Comparison of ENCODE assay signal across 2 cellular contexts in the genomic region with DNA sequence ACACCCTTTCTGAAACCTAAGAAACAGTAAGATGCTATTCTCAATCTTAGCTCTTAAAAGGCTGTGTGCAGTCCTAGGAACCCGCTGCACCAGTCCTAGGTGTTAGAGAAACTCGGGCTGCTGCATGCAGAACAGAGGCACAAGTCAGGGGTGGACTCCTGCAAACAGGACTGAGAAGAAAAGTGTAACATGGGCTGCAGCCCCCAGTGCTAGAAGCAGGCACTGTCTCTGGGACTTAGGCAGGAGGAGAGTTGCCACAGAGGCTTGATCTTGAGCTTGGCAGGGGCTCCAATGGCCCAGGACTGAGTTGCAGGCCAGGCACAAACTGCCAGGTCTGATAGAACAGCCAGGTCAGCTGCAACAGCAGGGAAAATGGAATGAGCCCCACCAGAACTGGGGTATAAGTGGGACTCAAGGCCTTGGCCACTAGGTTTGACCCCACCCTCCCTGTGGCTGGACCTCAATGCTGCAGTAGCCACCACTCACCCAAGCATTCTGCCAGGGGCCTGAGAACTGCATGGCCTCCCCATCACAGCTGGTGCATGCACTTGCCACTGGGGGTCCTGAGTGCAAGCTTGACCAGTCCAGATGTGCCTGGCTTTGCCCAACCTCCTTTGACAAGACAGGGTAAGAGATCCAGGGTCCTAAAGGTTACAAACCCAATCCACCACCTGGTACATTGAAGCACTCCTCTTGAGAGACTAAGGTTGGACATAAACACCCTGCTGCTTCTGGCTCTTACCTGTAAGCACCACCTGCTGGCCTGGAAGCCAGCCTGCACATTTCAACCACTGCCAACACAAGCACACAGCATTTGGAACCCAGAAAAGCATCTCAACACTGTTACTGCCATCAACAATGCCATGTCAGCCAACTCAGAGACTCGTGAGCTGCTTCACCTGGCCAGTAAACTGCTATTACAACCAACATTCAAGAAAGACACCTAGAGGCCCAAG.
TF ChIP-seq lines count a peak whose summit lies in the region.

No MANE protein-coding gene starts in this region.

TF ChIP-seq in GM23338, 12 proteins besides CTCF, POLR2A, EP300 and RAD21:
- TF ChIP-seq ZNF462 (CRISPR knock-in tag; IDR thresholded peaks at IDR 0.05) = no peak

TF ChIP-seq in WTC11, 78 proteins besides CTCF, POLR2A, EP300 and RAD21 (continued from another document):
- TF ChIP-seq, protein P1, sequence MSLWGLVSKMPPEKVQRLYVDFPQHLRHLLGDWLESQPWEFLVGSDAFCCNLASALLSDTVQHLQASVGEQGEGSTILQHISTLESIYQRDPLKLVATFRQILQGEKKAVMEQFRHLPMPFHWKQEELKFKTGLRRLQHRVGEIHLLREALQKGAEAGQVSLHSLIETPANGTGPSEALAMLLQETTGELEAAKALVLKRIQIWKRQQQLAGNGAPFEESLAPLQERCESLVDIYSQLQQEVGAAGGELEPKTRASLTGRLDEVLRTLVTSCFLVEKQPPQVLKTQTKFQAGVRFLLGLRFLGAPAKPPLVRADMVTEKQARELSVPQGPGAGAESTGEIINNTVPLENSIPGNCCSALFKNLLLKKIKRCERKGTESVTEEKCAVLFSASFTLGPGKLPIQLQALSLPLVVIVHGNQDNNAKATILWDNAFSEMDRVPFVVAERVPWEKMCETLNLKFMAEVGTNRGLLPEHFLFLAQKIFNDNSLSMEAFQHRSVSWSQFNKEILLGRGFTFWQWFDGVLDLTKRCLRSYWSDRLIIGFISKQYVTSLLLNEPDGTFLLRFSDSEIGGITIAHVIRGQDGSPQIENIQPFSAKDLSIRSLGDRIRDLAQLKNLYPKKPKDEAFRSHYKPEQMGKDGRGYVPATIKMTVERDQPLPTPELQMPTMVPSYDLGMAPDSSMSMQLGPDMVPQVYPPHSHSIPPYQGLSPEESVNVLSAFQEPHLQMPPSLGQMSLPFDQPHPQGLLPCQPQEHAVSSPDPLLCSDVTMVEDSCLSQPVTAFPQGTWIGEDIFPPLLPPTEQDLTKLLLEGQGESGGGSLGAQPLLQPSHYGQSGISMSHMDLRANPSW (CRISPR knock-in tag; conservative IDR thresholded peaks at IDR 0.05; ENCODE audit: low read depth) = no peak
- TF ChIP-seq KAT7 (CRISPR knock-in tag; IDR thresholded peaks at IDR 0.05; ENCODE audit: borderline replicate concordance) (no peak), ARID4B (CRISPR knock-in tag; IDR thresholded peaks at IDR 0.05; ENCODE audit: borderline replicate concordance) (no peak), SMAD3 (CRISPR knock-in tag; IDR thresholded peaks at IDR 0.05; ENCODE audit: borderline replicate concordance) (no peak), ZNF263 (CRISPR knock-in tag; IDR thresholded peaks at IDR 0.05; ENCODE audit: low read depth) (no peak), ZNF423 (CRISPR knock-in tag; IDR thresholded peaks at IDR 0.05) (no peak), ZBTB21 (CRISPR knock-in tag; IDR thresholded peaks at IDR 0.05; ENCODE audit: borderline replicate concordance) (no peak), JAZF1 (CRISPR knock-in tag; IDR thresholded peaks at IDR 0.05) (no peak), USF2 (CRISPR knock-in tag; IDR thresholded peaks at IDR 0.05) (no peak), NR2C2 (CRISPR knock-in tag; IDR thresholded peaks at IDR 0.05) (no peak), TP53 (CRISPR knock-in tag; IDR thresholded peaks at IDR 0.05) (no peak), GABPB1 (CRISPR knock-in tag; IDR thresholded peaks at IDR 0.05) (no peak), FOXK1 (CRISPR knock-in tag; IDR thresholded peaks at IDR 0.05) (no peak)
- TF ChIP-seq, protein P2, sequence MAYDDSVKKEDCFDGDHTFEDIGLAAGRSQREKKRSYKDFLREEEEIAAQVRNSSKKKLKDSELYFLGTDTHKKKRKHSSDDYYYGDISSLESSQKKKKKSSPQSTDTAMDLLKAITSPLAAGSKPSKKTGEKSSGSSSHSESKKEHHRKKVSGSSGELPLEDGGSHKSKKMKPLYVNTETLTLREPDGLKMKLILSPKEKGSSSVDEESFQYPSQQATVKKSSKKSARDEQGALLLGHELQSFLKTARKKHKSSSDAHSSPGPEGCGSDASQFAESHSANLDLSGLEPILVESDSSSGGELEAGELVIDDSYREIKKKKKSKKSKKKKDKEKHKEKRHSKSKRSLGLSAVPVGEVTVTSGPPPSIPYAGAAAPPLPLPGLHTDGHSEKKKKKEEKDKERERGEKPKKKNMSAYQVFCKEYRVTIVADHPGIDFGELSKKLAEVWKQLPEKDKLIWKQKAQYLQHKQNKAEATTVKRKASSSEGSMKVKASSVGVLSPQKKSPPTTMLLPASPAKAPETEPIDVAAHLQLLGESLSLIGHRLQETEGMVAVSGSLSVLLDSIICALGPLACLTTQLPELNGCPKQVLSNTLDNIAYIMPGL (CRISPR knock-in tag; IDR thresholded peaks at IDR 0.05) = no peak
TF ChIP-seq in WTC11: peak in this region for 0.
